Comparison of ENCODE assay signal across 33 cellular contexts in the genomic region with DNA sequence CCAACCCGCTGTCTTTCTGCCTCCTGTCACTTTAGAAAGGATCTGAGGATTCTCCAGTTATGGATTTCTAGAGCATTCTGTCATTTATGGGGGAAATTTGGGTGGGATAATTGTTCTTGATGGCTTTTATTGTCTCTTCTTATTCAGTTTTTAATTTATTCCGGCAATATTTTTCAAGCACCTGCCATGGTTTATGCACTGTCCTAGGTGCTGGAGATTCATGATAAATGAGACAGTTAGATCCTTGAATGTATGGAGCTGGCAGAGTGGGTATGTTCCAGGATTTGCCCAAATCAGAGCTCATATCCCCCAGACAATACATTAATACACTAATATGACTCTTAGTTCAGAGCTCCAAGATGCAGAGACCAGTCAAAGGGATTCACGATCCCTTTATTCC.
"Had no signal": no experiment of that assay in that cellular context is flagged by ENCODE, and none has a peak within 500 bp of the region (broad histone marks: within the 10 kb centered on the region; RNA-seq: fewer than 3 reads in every experiment).

No MANE protein-coding gene starts in this region.

- H3K27ac ChIP-seq: adrenal gland, ascending aorta, brain microvascular endothelial cell, breast epithelium, cardiac muscle cell had no signal

- H3K27me3 ChIP-seq: adrenal gland, ascending aorta, brain microvascular endothelial cell, breast epithelium had no signal

- ATAC-seq: activated naive CD4-positive, alpha-beta T cell treated with anti-CD3 and anti-CD28 coated beads, Interleukin-2, amount 50 U/mL, for 72 hours; activated naive CD8-positive, alpha-beta T cell treated with anti-CD3 and anti-CD28 coated beads, Interleukin-2, amount 50 U/mL, for 24 hours; activated T-cell treated with anti-CD3 and anti-CD28 coated beads, Interleukin-2, amount 50 U/mL, for 4 hours; activated T-cell treated with anti-CD3 and anti-CD28 coated beads, Interleukin-2, amount 50 U/mL, for 72 hours; activated T-helper 17 cell treated with anti-CD3 and anti-CD28 coated beads, Interleukin-2, amount 50 U/mL, for 72 hours had no signal

- FAIRE-seq: astrocyte, bronchial epithelial cell had no signal

- DNase-seq: activated effector memory CD4-positive, alpha-beta T cell treated with anti-CD3 and anti-CD28 coated beads, Interleukin-2, amount 50 U/mL, for 16 hours; activated effector memory CD4-positive, alpha-beta T cell treated with Interleukin-2 at 50 U/mL for 16 hours; activated gamma-delta T cell; activated gamma-delta T cell treated with Interleukin-2 at 50 U/mL for 16 hours; activated naive CD4-positive, alpha-beta T cell; activated naive CD4-positive, alpha-beta T cell treated with anti-CD3 and anti-CD28 coated beads for 36 hours; activated naive CD4-positive, alpha-beta T cell treated with anti-CD3 and anti-CD28 coated beads, Interleukin-2, amount 10 ng/mL, durations not matched to agents 7 days and 5 days; activated naive CD4-positive, alpha-beta T cell treated with anti-CD3 and anti-CD28 coated beads, Interleukin-2, amount 50 U/mL, for 16 hours; activated naive CD4-positive, alpha-beta T cell treated with Interleukin-2 at 50 U/mL for 16 hours; activated naive CD8-positive, alpha-beta T cell treated with anti-CD3 and anti-CD28 coated beads for 36 hours; activated naive CD8-positive, alpha-beta T cell treated with anti-CD3 and anti-CD28 coated beads, Interleukin-2, amount 10 ng/mL, durations not matched to agents 7 days and 5 days; activated naive CD8-positive, alpha-beta T cell treated with anti-CD3 and anti-CD28 coated beads, Interleukin-2, amount 50 U/mL, for 24 hours; activated T-cell treated with anti-CD3 and anti-CD28 coated beads, Interleukin-2, amount 50 U/mL, for 1 hour; activated T-cell treated with anti-CD3 and anti-CD28 coated beads, Interleukin-2, amount 50 U/mL, for 24 hours; activated T-cell treated with anti-CD3 and anti-CD28 coated beads, Interleukin-2, amount 50 U/mL, for 4 hours; activated T-cell treated with anti-CD3 and anti-CD28 coated beads, Interleukin-2, amount 50 U/mL, for 48 hours; activated T-cell treated with anti-CD3 and anti-CD28 coated beads, Interleukin-2, amount 50 U/mL, for 72 hours; adrenal gland; amniotic stem cell; amygdala; anterior cingulate cortex; aorta; brain microvascular endothelial cell; caudate nucleus; central memory CD4-positive, alpha-beta T cell; cerebellar nuclear complex had no signal

- H3K36me3 ChIP-seq: adrenal gland, ascending aorta, brain microvascular endothelial cell, breast epithelium, cardiac muscle cell had no signal

- H3K9me3 ChIP-seq: adrenal gland, ascending aorta, breast epithelium had no signal

- H3K4me3 ChIP-seq: adrenal gland, ascending aorta, breast epithelium, cardiac muscle cell had no signal

- H3K4me1 ChIP-seq: adrenal gland, ascending aorta had no signal
